In genomic region chr20:62792182-62792939, GRCh38 we compare ENCODE assay signal across 8 cellular contexts. TPM values are rescaled to one million over a fixed set of nuclear protein-coding genes. Genes with fewer than 3 reads are reported as not detected.
DNase-seq lines count a peak whose midpoint lies in the region; TF ChIP-seq lines count a peak whose summit lies in the region.
"Had no signal": no experiment of that assay in that cellular context is flagged by ENCODE, and none has a peak within 500 bp of the region (broad histone marks: within the 10 kb centered on the region; RNA-seq: fewer than 3 reads in every experiment).

No MANE protein-coding gene starts in this region.

- no peak overlapping the region for H4K91ac ChIP-seq in neuronal stem cell (ENCODE audit: low read depth, low read length, poor library complexity)

- no peak overlapping the region for H3K4ac ChIP-seq in neuronal stem cell (ENCODE audit: low read length)

- TF ChIP-seq CTCF in PC-9 (conservative IDR thresholded peaks at IDR 0.05) (no peak), choroid plexus epithelial cell (conservative IDR thresholded peaks at IDR 0.05; ENCODE audit: low read depth, low read length) (no peak)

- no peak overlapping the region for H2BK120ac ChIP-seq in neuronal stem cell (ENCODE audit: low read depth, low read length)

- peak; percentile 74 for DNase-seq in EH (ENCODE audit: low read depth)
- peak in 1 of 2 experiments; percentile 71 for DNase-seq in PC-9
- peak; percentile 68 for DNase-seq in choroid plexus epithelial cell (ENCODE audit: low read depth)
- DNase-seq in neuronal stem cell (ENCODE audit: low spot score), result no peak
- no peak for DNase-seq in Ammon's horn (ENCODE audit: low spot score)
- DNase-seq in mesenteric fat pad (ENCODE audit: low spot score), result no peak
- DNase-seq in HuH-7 (ENCODE audit: low spot score), result no peak

- no peak overlapping the region for H2BK5ac ChIP-seq in neuronal stem cell (ENCODE audit: low read length)

- H3K23ac ChIP-seq in neuronal stem cell (ENCODE audit: low read depth, low read length, poor library complexity), result no peak overlapping the region

- CTCF ChIA-PET in PC-9 (lab: Charles Lee), result interaction anchor here (0.6 to 2.7 kb wide), 7 partner anchors 89 to 424 kb away, joined by 3 to 14 read pairs (median 4); no protein-coding TSS in a partner anchor

- H3K9ac ChIP-seq in neuronal stem cell (ENCODE audit: low read depth, low read length, poor library complexity), result no peak overlapping the region

- peaks cover 4% of the 10 kb centered on the region for H4K20me1 ChIP-seq in PC-9 (ENCODE audit: insufficient read depth)

- intact Hi-C loops in PC-9 (cut with micrococcal nuclease; ENCODE audit: unreplicated experiment), result loop anchor here (5.0 kb wide), 6 partner anchors 105 to 490 kb away; partner anchors contain the start of genes ADRM1, CABLES2, LAMA5 and RBBP8NL

- POLR2A ChIA-PET in PC-9 (lab: Charles Lee; ENCODE audit: unreplicated experiment), result no interaction called here

- H3K27me3 ChIP-seq in PC-9 (ENCODE audit: insufficient read depth, low read depth) (no peaks in the 10 kb centered on the region), neuronal stem cell (ENCODE audit: control insufficient read depth in 3 of 3, insufficient read depth in 3 of 3, low read depth in 1 of 3, low read length in 3 of 3) (peaks cover 4 to 30% (median 16%) of the 10 kb centered on the region in 3 experiments)
- H3K27me3 ChIP-seq: testis had no signal

- H4K8ac ChIP-seq in neuronal stem cell (ENCODE audit: low read depth, low read length), result no peak overlapping the region

- BruUV-seq in PC-9 (replicated peaks; lab: Mats Ljungman, UMichigan), result no TSS peak

- H2AFZ ChIP-seq in PC-9 (no peak overlapping the region), neuronal stem cell (ENCODE audit: low read length) (no peak overlapping the region)

- H2BK12ac ChIP-seq in neuronal stem cell (ENCODE audit: low read length), result peak overlapping the region; percentile 59

- H2AK5ac ChIP-seq in neuronal stem cell (ENCODE audit: low read depth, low read length), result peak overlapping the region; percentile 65

- no peak overlapping the region for H3K27ac ChIP-seq in PC-9
- no peak overlapping the region for H3K27ac ChIP-seq in neuronal stem cell (replicated peaks; ENCODE audit: low read length)
- H3K27ac ChIP-seq: testis had no signal

- H3K9me3 ChIP-seq in PC-9 (ENCODE audit: insufficient read depth, low read depth), result no peaks in the 10 kb centered on the region
- peaks cover 0 to 2% of the 10 kb centered on the region in 2 donors for H3K9me3 ChIP-seq in neuronal stem cell (replicated peaks in 1 of 2; ENCODE audit: control insufficient read depth in 2 of 2, insufficient read depth in 1 of 2, low read depth in 1 of 2, low read length in 2 of 2)
- H3K9me3 ChIP-seq: testis had no signal

- peaks cover 33% of the 10 kb centered on the region for H3F3A ChIP-seq in PC-9 (ENCODE audit: insufficient read depth, low read depth)

- H2BK15ac ChIP-seq in neuronal stem cell (ENCODE audit: low read length), result peak overlapping the region; percentile 90

- H3K14ac ChIP-seq in neuronal stem cell (ENCODE audit: low read length), result no peak overlapping the region

- H3K79me1 ChIP-seq in neuronal stem cell (ENCODE audit: low read depth, low read length), result peaks cover 4% of the 10 kb centered on the region

- no peak overlapping the region for H3K4me3 ChIP-seq in PC-9
- H3K4me3 ChIP-seq in choroid plexus epithelial cell (ENCODE audit: low read depth, low read length), result no peak overlapping the region
- H3K4me3 ChIP-seq in neuronal stem cell (ENCODE audit: low read length in 2 of 2), result no peak overlapping the region
- H3K4me3 ChIP-seq: testis had no signal

- H3K18ac ChIP-seq in neuronal stem cell (ENCODE audit: low read length), result no peak overlapping the region

- no peaks in the 10 kb centered on the region for H3K9me2 ChIP-seq in PC-9 (ENCODE audit: insufficient read depth)

- H3K4me2 ChIP-seq in PC-9 (0 out of 2 replicates have a peak overlapping the region, but pooled peaks have one; percentile 6), neuronal stem cell (ENCODE audit: insufficient read depth, low read length, poor library complexity, severe bottlenecking) (no peak overlapping the region)

- no CpG with 5 or more reads among the region's 9 CpGs for WGBS in neuronal stem cell (ENCODE audit: extremely low coverage in 2 of 2, insufficient read length in 2 of 2, insufficient replicate concordance in 1 of 2), 2 donors

- H3K4me1 ChIP-seq in PC-9 (replicated peaks; ENCODE audit: insufficient read depth) (peaks cover 26% of the 10 kb centered on the region), neuronal stem cell (ENCODE audit: control insufficient read depth in 2 of 2, insufficient read depth in 1 of 2, low read depth in 1 of 2, low read length in 2 of 2) (peaks cover 14 to 18% of the 10 kb centered on the region in 2 donors)

- H3K36me3 ChIP-seq in PC-9 (ENCODE audit: low read depth) (no peaks in the 10 kb centered on the region), neuronal stem cell (replicated peaks in 1 of 2; ENCODE audit: control insufficient read depth in 2 of 2, insufficient read depth in 2 of 2, low read length in 2 of 2) (peaks cover 0 to under 1% of the 10 kb centered on the region in 2 donors)

- H3K79me2 ChIP-seq in PC-9 (ENCODE audit: low read depth), result peaks cover 5% of the 10 kb centered on the region

RNA-seq across cellular contexts. Expression of gene MRGBP, which starts 3.9 kb away (rescaled TPM):
- total RNA-seq in PC-9 (2021) (27.8 and 30.2 TPM in 2 replicates), mesenteric fat pad (7.2 TPM)
- 15.5 TPM for polyA plus RNA-seq in neuronal stem cell (2013, experiment 1 of 2)
- polyA plus RNA-seq in neuronal stem cell (2013, experiment 2 of 2), result 15.6 TPM

RNA-seq across cellular contexts. Expression of gene OGFR, which starts 12.3 kb away (rescaled TPM):
- 57.4 and 65.0 TPM in 2 replicates for total RNA-seq in PC-9 (2021)
- polyA plus RNA-seq in neuronal stem cell (2013, experiment 1 of 2), result 15.0 TPM
- polyA plus RNA-seq in neuronal stem cell (2013, experiment 2 of 2), result 14.7 TPM
- total RNA-seq in mesenteric fat pad, result 47.3 TPM

RNA-seq across cellular contexts. Expression of gene COL9A3, which starts 24.5 kb away (rescaled TPM):
- total RNA-seq in PC-9 (2021) (8.3 and 8.5 TPM in 2 replicates), mesenteric fat pad (0.42 TPM)
- 77.2 TPM for polyA plus RNA-seq in neuronal stem cell (2013, experiment 1 of 2)
- 77.0 TPM for polyA plus RNA-seq in neuronal stem cell (2013, experiment 2 of 2)

Comparison
In these comparisons a context has a peak if more than half of its experiments do, and no peak if none do; other contexts are left out.
1. DNase-seq: peak in EH (single experiment) and choroid plexus epithelial cell (single experiment); none in neuronal stem cell (single experiment), Ammon's horn (single experiment), mesenteric fat pad (single experiment) and HuH-7 (single experiment).